8 cellular contexts compared by ENCODE assay signal in the genomic region with DNA sequence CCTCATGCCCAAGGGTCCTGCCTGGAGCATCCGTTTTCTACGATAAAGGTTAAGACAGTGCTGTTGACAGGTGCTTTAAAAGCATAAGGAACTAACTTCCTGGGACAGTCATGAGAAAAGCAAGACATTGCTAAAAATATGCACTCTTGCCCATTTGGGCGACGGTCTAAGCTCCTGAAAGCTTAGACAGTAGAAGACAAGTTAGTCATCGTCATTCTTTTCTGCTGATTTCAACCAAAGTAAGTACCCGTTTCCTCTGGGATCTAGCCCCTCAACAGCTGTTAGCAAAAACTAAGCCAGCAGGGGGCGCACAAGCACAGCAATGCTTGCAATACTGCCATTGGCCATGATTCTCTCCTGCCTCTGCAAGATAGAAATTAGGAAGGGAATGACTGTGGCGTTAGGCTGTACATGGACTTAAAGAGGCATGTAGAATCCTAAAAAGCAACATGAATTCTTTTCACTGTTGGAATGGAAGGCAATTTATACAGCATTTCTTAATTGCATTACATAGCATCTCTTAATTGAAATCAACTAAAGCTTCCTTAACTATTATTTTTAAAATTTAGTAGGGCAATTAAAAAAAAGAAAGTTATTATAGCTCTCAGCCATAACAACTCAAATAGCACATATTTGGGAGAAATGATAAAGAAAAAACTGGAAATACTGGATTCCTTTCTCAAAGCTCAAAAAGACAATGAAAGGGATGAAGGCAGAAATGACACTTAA.
A peak's percentile ranks its signal among the peaks of the same experiment; 100 is the strongest.
DNase-seq lines count a peak whose midpoint lies in the region; ATAC-seq and TF ChIP-seq lines count a peak whose summit lies in the region.

No MANE protein-coding gene starts in this region.

- no peak overlapping the region for H3K4me3 Mint-ChIP-seq in activated naive CD8-positive, alpha-beta T cell treated with anti-CD3 and anti-CD28 coated beads, Interleukin-2, amount 10 ng/mL, durations not matched to agents 7 days and 5 days

- H3K4me3 ChIP-seq in SU-DHL-6 (ENCODE audit: insufficient read depth, low read length, poor library complexity, severe bottlenecking) (no peak overlapping the region), heart left ventricle (no peak overlapping the region), psoas muscle (no peak overlapping the region), aorta (ENCODE audit: low read length in 2 of 2) (no peak overlapping the region)

- no peaks in the 10 kb centered on the region for H3K9me2 ChIP-seq in SU-DHL-6 (replicated peaks; ENCODE audit: insufficient read depth, low read length)

- H3K27ac ChIP-seq in SU-DHL-6 (ENCODE audit: low read depth, low read length) (no peak overlapping the region), heart left ventricle (no peak overlapping the region), psoas muscle (no peak overlapping the region), aorta (ENCODE audit: low read depth in 1 of 2, low read length in 2 of 2) (no peak overlapping the region)

- no peak overlapping the region for H3K9ac ChIP-seq in SU-DHL-6 (ENCODE audit: low read length)

- ATAC-seq in HG02588 (IDR thresholded peaks at IDR 0.05; ENCODE audit: unreplicated experiment), result peak; percentile 73
- peak; percentile 74 for ATAC-seq in activated naive CD8-positive, alpha-beta T cell treated with anti-CD3 and anti-CD28 coated beads, Interleukin-2, amount 10 ng/mL, durations not matched to agents 7 days and 5 days (ENCODE audit: low read depth)
- ATAC-seq in heart left ventricle, result peak; percentile 67 to 90 (median 82)
- peak; percentile 70 to 94 (median 84) for ATAC-seq in psoas muscle
- ATAC-seq in aorta (ENCODE audit: low FRiP score), result peak; percentile 81

- DNase-seq in GM04504 (ENCODE audit: low read depth) (peak; percentile 55), NCI-H1436 treated with DMSO at 0.1 percent for 48 hours (lab: John Stamatoyannopoulos, UW) (peak; percentile 63), heart left ventricle (peak; percentile 80 to 90 (median 87)), psoas muscle (peak; percentile 86 to 92), aorta (peak; percentile 89 to 94)
- peak; percentile 81 for DNase-seq in activated naive CD8-positive, alpha-beta T cell treated with anti-CD3 and anti-CD28 coated beads, Interleukin-2, amount 10 ng/mL, durations not matched to agents 7 days and 5 days

- no peak overlapping the region for H2AFZ ChIP-seq in SU-DHL-6 (ENCODE audit: low read depth, low read length, severe bottlenecking)

- H3K4me2 ChIP-seq in SU-DHL-6 (ENCODE audit: low read depth, low read length, poor library complexity, severe bottlenecking), result no peak overlapping the region

- intact Hi-C loops in heart left ventricle (cut with DNase I) (loop anchor here in 9 of 10 donors (2.0 to 10.0 kb wide), 12 partner anchors 245 to 757 kb away; a partner anchor contains a TSS), psoas muscle (cut with DNase I) (loop anchor here (1.0 to 10.0 kb wide), 5 partner anchors 265 to 712 kb away; a partner anchor contains a TSS), aorta (cut with DNase I) (loop anchor here in 1 of 2 donors (2.0 kb wide), 1 partner anchor 643 kb away; no protein-coding TSS in a partner anchor)

- no peak overlapping the region for H3K27ac Mint-ChIP-seq in activated naive CD8-positive, alpha-beta T cell treated with anti-CD3 and anti-CD28 coated beads, Interleukin-2, amount 10 ng/mL, durations not matched to agents 7 days and 5 days

- no peaks in the 10 kb centered on the region for H3K79me2 ChIP-seq in SU-DHL-6 (ENCODE audit: insufficient read depth, low read length)

- no peaks in the 10 kb centered on the region for H3F3A ChIP-seq in SU-DHL-6 (ENCODE audit: insufficient read depth)

- H3K36me3 ChIP-seq in SU-DHL-6 (ENCODE audit: low read length), result no peaks in the 10 kb centered on the region
- H3K36me3 ChIP-seq in heart left ventricle, result no peaks in the 10 kb centered on the region
- H3K36me3 ChIP-seq in psoas muscle (ENCODE audit: insufficient read depth in 1 of 2, low read depth in 1 of 2), result no peaks in the 10 kb centered on the region
- H3K36me3 ChIP-seq in aorta (ENCODE audit: control insufficient read depth in 1 of 2, insufficient read depth in 2 of 2, low read length in 1 of 2), result no peaks in the 10 kb centered on the region

- H4K20me1 ChIP-seq in SU-DHL-6 (ENCODE audit: low read depth, low read length), result no peaks in the 10 kb centered on the region

- WGBS in heart left ventricle, 4 donors, result 15 to 17% (median 16%) methylated on average over 8 of the region's 8 CpGs
- 15 to 17% (median 16%) methylated on average over 8 of the region's 8 CpGs for WGBS in psoas muscle, 3 donors
- 17 to 18% methylated on average over 8 of the region's 8 CpGs for WGBS in aorta, 2 donors

- H3K27me3 ChIP-seq in SU-DHL-6 (ENCODE audit: low read length) (no peaks in the 10 kb centered on the region), heart left ventricle (peaks cover 0 to 23% (median 5%) of the 10 kb centered on the region in 9 donors), psoas muscle (ENCODE audit: insufficient read depth in 3 of 3, low read length in 2 of 3) (no peaks in the 10 kb centered on the region), aorta (ENCODE audit: control insufficient read depth in 1 of 2, insufficient read depth in 2 of 2, low read length in 1 of 2) (no peaks in the 10 kb centered on the region)

- TF ChIP-seq CTCF in SU-DHL-6 (IDR thresholded peaks at IDR 0.05; ENCODE audit: insufficient read depth, low read length, poor library complexity, severe bottlenecking), result peak; percentile 92
- peak; percentile 87 to 98 (median 94) for TF ChIP-seq CTCF in heart left ventricle (IDR thresholded peaks at IDR 0.05)
- peak; percentile 94 for TF ChIP-seq CTCF in psoas muscle (IDR thresholded peaks at IDR 0.05)

- TF ChIP-seq POLR2A in heart left ventricle (IDR thresholded peaks at IDR 0.05), result no peak

- no peaks in the 10 kb centered on the region for H3K36me3 Mint-ChIP-seq in activated naive CD8-positive, alpha-beta T cell treated with anti-CD3 and anti-CD28 coated beads, Interleukin-2, amount 10 ng/mL, durations not matched to agents 7 days and 5 days

- H3K27me3 Mint-ChIP-seq in activated naive CD8-positive, alpha-beta T cell treated with anti-CD3 and anti-CD28 coated beads, Interleukin-2, amount 10 ng/mL, durations not matched to agents 7 days and 5 days, result peaks cover 13% of the 10 kb centered on the region

- H3K9me3 ChIP-seq in SU-DHL-6 (ENCODE audit: insufficient read depth, low read length), result no peaks in the 10 kb centered on the region
- no peaks in the 10 kb centered on the region for H3K9me3 ChIP-seq in heart left ventricle
- H3K9me3 ChIP-seq in psoas muscle, result no peaks in the 10 kb centered on the region
- H3K9me3 ChIP-seq in aorta (ENCODE audit: control insufficient read depth, low read length), result no peaks in the 10 kb centered on the region

- POLR2A ChIA-PET in activated naive CD8-positive, alpha-beta T cell treated with anti-CD3 and anti-CD28 coated beads, Interleukin-2, amount 10 ng/mL, durations not matched to agents 7 days and 5 days (lab: Charles Lee), result interaction anchor here (0.9 kb wide), 1 partner anchor 645 kb away, joined by 3 read pairs; no protein-coding TSS in a partner anchor

- H3K4me1 Mint-ChIP-seq in activated naive CD8-positive, alpha-beta T cell treated with anti-CD3 and anti-CD28 coated beads, Interleukin-2, amount 10 ng/mL, durations not matched to agents 7 days and 5 days, result no peaks in the 10 kb centered on the region

- no peaks in the 10 kb centered on the region for H3K9me3 Mint-ChIP-seq in activated naive CD8-positive, alpha-beta T cell treated with anti-CD3 and anti-CD28 coated beads, Interleukin-2, amount 10 ng/mL, durations not matched to agents 7 days and 5 days

- H3K4me1 ChIP-seq in heart left ventricle, result no peaks in the 10 kb centered on the region
- no peaks in the 10 kb centered on the region for H3K4me1 ChIP-seq in psoas muscle
- H3K4me1 ChIP-seq in aorta (ENCODE audit: control insufficient read depth in 1 of 2, insufficient read depth in 2 of 2, low read length in 2 of 2), result no peaks in the 10 kb centered on the region
